Comparison of ENCODE assay signal across 1 cellular context in genomic region chr4:151046609-151047008, GRCh38.
TF ChIP-seq lines count a peak whose summit lies in the region.

No MANE protein-coding gene starts in this region.

TF ChIP-seq in K562, 482 proteins besides CTCF, POLR2A, EP300 and RAD21:
- TF ChIP-seq KDM1A (IDR thresholded peaks at IDR 0.05) (peak; percentile 63 to 69; a peak in 2 of 4 replicates), NFXL1 (CRISPR knock-in tag; IDR thresholded peaks at IDR 0.05) (no peak)
